ENCODE assay signal across 13 cellular contexts in the genomic region with DNA sequence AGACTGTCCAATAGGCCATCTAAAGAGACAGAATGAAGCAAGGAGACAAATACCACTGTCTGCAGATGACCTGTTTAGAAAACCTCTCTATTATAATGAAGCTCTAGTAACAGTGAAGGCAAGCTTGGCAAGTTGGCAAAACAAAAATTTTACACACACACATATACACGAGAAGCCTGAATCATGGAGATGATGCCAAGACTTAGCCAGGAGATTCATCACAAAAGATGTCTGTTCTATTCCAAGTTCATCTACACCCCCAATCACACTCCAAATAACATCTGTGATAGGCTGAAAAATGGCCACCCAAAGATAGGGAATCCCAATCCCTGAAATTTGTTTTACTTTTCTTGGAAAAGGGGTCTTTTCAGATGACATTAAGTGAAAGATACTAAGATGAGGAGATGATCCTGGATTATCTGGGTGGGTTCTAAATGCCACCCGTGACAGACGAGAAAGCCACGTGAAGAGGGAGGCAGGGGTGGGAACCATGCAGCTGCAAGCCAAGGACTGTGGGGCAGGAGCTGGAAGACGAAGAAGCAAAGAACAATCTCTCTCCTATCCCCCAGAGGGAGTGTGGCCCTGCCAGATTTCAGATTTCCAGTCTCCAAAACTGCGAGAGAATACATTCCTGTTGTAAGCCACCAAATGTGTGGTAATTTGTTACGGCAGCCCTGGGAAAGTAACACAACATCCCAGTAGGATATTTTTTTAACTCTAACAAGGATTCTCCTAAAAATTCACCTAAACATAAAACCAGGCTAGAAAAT. TPM values are rescaled to one million over a fixed set of nuclear protein-coding genes. Genes with fewer than 3 reads are reported as not detected.
DNase-seq lines count a peak whose midpoint lies in the region; ATAC-seq and TF ChIP-seq lines count a peak whose summit lies in the region.
"Had no signal": no experiment of that assay in that cellular context is flagged by ENCODE, and none has a peak within 500 bp of the region (broad histone marks: within the 10 kb centered on the region; RNA-seq: fewer than 3 reads in every experiment).

No MANE protein-coding gene starts in this region.

- no peaks in the 10 kb centered on the region for H3K9me3 Mint-ChIP-seq in WTC11

- no peaks in the 10 kb centered on the region for H3K36me3 ChIP-seq in H7 (replicated peaks; ENCODE audit: control insufficient read depth, insufficient read depth, low read length)

- ATAC-seq in WTC11 = peak; percentile 53

- no peak overlapping the region; the same call in 1 of the 2 replicates for H3K27ac Mint-ChIP-seq in WTC11

- H3K4me3 ChIP-seq in H7 (ENCODE audit: insufficient read depth, low read depth, low read length) (no peak overlapping the region), fibroblast of mammary gland (ENCODE audit: control insufficient read depth, low read depth, low read length) (no peak overlapping the region)
- H3K4me3 ChIP-seq: BLaER1 treated with 17β-estradiol and CSF1 and Interleukin-3, amounts not matched to agents 10 nM and 100 nM had no signal

- peak; percentile 43 for DNase-seq in H7
- no peak for DNase-seq in WTC11 (ENCODE audit: low spot score)
- peak; percentile 46 for DNase-seq in fibroblast of mammary gland (ENCODE audit: low read depth)
- peak; percentile 56 for DNase-seq in superior temporal gyrus (ENCODE audit: extremely low spot score)
- DNase-seq in G401 (ENCODE audit: low spot score) = no peak
- DNase-seq in activated T-cell treated with anti-CD3 and anti-CD28 coated beads, Interleukin-2, amount 50 U/mL, for 1 hour = no peak
- no peak for DNase-seq in activated CD4-positive, alpha-beta T cell treated with anti-CD3 and anti-CD28 coated beads for 1 hour
- DNase-seq: DMS 273 treated with DMSO at 0.1 percent for 48 hours, EL, NCI-H146, NCI-H2081 treated with DMSO at 0.1 percent for 48 hours, NCI-H524 had no signal

- no peak overlapping the region for H3K4me3 Mint-ChIP-seq in WTC11

- H3K27me3 Mint-ChIP-seq in WTC11 (ENCODE audit: low read depth) = no peaks in the 10 kb centered on the region

- H3K4me1 Mint-ChIP-seq in WTC11 = peaks cover 23% of the 10 kb centered on the region

- H3K36me3 Mint-ChIP-seq in WTC11 = peaks cover 5% of the 10 kb centered on the region; the same call in 1 of the 2 replicates

- POLR2A ChIA-PET in WTC11 (lab: Charles Lee) = interaction anchor here (0.6 to 1.0 kb wide), 3 partner anchors 19 to 467 kb away, joined by 4 to 6 read pairs (median 5); no protein-coding TSS in a partner anchor

- H3K27me3 ChIP-seq in H7 (ENCODE audit: control insufficient read depth, insufficient read depth, low read length) = no peaks in the 10 kb centered on the region
- H3K27me3 ChIP-seq: BLaER1 treated with 17β-estradiol and CSF1 and Interleukin-3, amounts not matched to agents 10 nM and 100 nM had no signal

- TF ChIP-seq CTCF in WTC11 (IDR thresholded peaks at IDR 0.05) = no peak
- no peak for TF ChIP-seq CTCF in fibroblast of mammary gland (conservative IDR thresholded peaks at IDR 0.05; ENCODE audit: control insufficient read depth, insufficient read depth, low read depth, low read length)

- in situ Hi-C loops in G401 (cut with HindIII; ENCODE audit: low sequenced_read_pairs) = no loop called here

- CTCF ChIA-PET in WTC11 (lab: Charles Lee) = interaction anchor here (0.6 kb wide), 1 partner anchor 515 kb away, joined by 3 read pairs; no protein-coding TSS in a partner anchor

TF ChIP-seq in WTC11, 78 proteins besides CTCF, POLR2A, EP300 and RAD21:
- TF ChIP-seq ZBTB21 (CRISPR knock-in tag; IDR thresholded peaks at IDR 0.05; ENCODE audit: borderline replicate concordance) (no peak), TEAD1 (CRISPR knock-in tag; IDR thresholded peaks at IDR 0.05) (no peak), EMX1 (CRISPR knock-in tag; IDR thresholded peaks at IDR 0.05) (no peak), ZNF263 (CRISPR knock-in tag; IDR thresholded peaks at IDR 0.05; ENCODE audit: low read depth) (no peak)
- TF ChIP-seq, protein P1, sequence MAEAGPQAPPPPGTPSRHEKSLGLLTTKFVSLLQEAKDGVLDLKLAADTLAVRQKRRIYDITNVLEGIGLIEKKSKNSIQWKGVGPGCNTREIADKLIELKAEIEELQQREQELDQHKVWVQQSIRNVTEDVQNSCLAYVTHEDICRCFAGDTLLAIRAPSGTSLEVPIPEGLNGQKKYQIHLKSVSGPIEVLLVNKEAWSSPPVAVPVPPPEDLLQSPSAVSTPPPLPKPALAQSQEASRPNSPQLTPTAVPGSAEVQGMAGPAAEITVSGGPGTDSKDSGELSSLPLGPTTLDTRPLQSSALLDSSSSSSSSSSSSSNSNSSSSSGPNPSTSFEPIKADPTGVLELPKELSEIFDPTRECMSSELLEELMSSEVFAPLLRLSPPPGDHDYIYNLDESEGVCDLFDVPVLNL (CRISPR knock-in tag; IDR thresholded peaks at IDR 0.05; ENCODE audit: borderline replicate concordance, low read depth) = no peak
- TF ChIP-seq, protein P2, sequence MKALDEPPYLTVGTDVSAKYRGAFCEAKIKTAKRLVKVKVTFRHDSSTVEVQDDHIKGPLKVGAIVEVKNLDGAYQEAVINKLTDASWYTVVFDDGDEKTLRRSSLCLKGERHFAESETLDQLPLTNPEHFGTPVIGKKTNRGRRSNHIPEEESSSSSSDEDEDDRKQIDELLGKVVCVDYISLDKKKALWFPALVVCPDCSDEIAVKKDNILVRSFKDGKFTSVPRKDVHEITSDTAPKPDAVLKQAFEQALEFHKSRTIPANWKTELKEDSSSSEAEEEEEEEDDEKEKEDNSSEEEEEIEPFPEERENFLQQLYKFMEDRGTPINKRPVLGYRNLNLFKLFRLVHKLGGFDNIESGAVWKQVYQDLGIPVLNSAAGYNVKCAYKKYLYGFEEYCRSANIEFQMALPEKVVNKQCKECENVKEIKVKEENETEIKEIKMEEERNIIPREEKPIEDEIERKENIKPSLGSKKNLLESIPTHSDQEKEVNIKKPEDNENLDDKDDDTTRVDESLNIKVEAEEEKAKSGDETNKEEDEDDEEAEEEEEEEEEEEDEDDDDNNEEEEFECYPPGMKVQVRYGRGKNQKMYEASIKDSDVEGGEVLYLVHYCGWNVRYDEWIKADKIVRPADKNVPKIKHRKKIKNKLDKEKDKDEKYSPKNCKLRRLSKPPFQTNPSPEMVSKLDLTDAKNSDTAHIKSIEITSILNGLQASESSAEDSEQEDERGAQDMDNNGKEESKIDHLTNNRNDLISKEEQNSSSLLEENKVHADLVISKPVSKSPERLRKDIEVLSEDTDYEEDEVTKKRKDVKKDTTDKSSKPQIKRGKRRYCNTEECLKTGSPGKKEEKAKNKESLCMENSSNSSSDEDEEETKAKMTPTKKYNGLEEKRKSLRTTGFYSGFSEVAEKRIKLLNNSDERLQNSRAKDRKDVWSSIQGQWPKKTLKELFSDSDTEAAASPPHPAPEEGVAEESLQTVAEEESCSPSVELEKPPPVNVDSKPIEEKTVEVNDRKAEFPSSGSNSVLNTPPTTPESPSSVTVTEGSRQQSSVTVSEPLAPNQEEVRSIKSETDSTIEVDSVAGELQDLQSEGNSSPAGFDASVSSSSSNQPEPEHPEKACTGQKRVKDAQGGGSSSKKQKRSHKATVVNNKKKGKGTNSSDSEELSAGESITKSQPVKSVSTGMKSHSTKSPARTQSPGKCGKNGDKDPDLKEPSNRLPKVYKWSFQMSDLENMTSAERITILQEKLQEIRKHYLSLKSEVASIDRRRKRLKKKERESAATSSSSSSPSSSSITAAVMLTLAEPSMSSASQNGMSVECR (CRISPR knock-in tag; IDR thresholded peaks at IDR 0.05; ENCODE audit: borderline replicate concordance) = no peak
TF ChIP-seq in WTC11: peak in this region for 0.

RNA-seq across cellular contexts. Expression of a gene that starts 20.0 kb away (rescaled TPM):
- total RNA-seq in H7 (2014; rRNA removed; shearing (Covaris generic)) = 362 and 415 TPM in 2 replicates
- 330 to 368 TPM (median 346 TPM) in 3 replicates for total RNA-seq in WTC11 (2021)
- 386 and 442 TPM in 2 replicates for total RNA-seq in G401 (2014; rRNA removed; shearing (Covaris generic))

RNA-seq across cellular contexts. Expression of a gene that starts 20.2 kb away (rescaled TPM):
- total RNA-seq in H7 (2014; rRNA removed; shearing (Covaris generic)) = 249 and 274 TPM in 2 replicates
- 347 to 354 TPM (median 353 TPM) in 3 replicates for total RNA-seq in WTC11 (2021)
- 339 and 438 TPM in 2 replicates for total RNA-seq in G401 (2014; rRNA removed; shearing (Covaris generic))

Comparison
In these comparisons a context has a peak if more than half of its experiments do, and no peak if none do; other contexts are left out.
1. DNase-seq: peak in H7 (single experiment), fibroblast of mammary gland (single experiment) and superior temporal gyrus (single experiment); none in WTC11 (single experiment), G401 (single experiment), activated T-cell treated with anti-CD3 and anti-CD28 coated beads, Interleukin-2, amount 50 U/mL, for 1 hour (single experiment) and activated CD4-positive, alpha-beta T cell treated with anti-CD3 and anti-CD28 coated beads for 1 hour (single experiment).